ENCODE assay signal across 27 cellular contexts in the genomic region with DNA sequence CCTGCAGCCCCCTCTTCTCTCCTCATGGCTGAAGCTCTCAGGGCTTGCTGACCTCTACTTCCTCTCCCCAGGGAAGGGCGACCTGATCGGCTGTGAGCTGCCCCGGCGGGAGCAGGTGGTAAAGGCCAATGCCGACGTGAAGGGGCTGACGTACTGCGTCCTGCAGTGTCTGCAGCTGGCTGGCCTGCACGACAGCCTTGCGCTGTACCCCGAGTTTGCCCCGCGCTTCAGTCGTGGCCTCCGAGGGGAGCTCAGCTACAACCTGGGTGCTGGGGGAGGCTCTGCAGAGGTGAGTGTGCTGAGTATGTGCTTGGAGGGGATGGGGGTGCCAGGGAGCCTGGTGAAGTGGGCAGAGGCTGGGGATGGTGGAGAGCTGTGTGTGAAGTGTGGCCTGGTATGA. TPM values are rescaled to one million over a fixed set of nuclear protein-coding genes. Genes with fewer than 3 reads are reported as not detected.
"Had no signal": no experiment of that assay in that cellular context is flagged by ENCODE, and none has a peak within 500 bp of the region (broad histone marks: within the 10 kb centered on the region; RNA-seq: fewer than 3 reads in every experiment).

No MANE protein-coding gene starts in this region.

- H3K27ac Mint-ChIP-seq: activated CD4-positive, alpha-beta memory T cell treated with anti-CD3 and anti-CD28 coated beads, Interleukin-2, amount 10 ng/mL, durations not matched to agents 7 days and 5 days; activated CD4-positive, alpha-beta T cell treated with anti-CD3 and anti-CD28 coated beads, Interleukin-2, amount 10 ng/mL, durations not matched to agents 24 days and 14 days; activated naive CD4-positive, alpha-beta T cell treated with anti-CD3 and anti-CD28 coated beads, Interleukin-2, amount 50 U/mL, for 24 hours; activated naive CD8-positive, alpha-beta T cell treated with anti-CD3 and anti-CD28 coated beads, Interleukin-2, amount 50 U/mL, for 24 hours; activated T-helper 2 cell treated with anti-CD3 and anti-CD28 coated beads, Interferon-gamma antibody, Interleukin-2, Interleukin-4, amounts not matched to agents 10 μg/mL and 5 μg/mL and 100 μg/mL, durations not matched to agents 14 hours and 24 hours and 36 hours; natural killer cell treated with Interleukin-12 subunit alpha and Interleukin-12 subunit beta and Interleukin-15 and Interleukin-18, amount 100 ng/mL, for 72 hours; stimulated activated effector memory CD8-positive, alpha-beta T cell treated with anti-CD3 and anti-CD28 coated beads, Interleukin-12 subunit alpha, Interleukin-12 subunit beta, amount 100 ng/mL, for 72 hours; stimulated activated naive CD8-positive, alpha-beta T cell treated with anti-CD3 and anti-CD28 coated beads, Interleukin-15, Interleukin-2, amounts not matched to agents 100 ng/mL and 50 ng/mL, for 24 hours; T-helper 1 cell treated with Interleukin-12 subunit alpha and Interleukin-12 subunit beta and Interleukin-4 antibody, amounts not matched to agents 30 μg/mL and 1 μg/mL, for 36 hours had no signal

- H3K4me1 ChIP-seq: foreskin keratinocyte, prostate gland, uterus had no signal

- H3K27me3 Mint-ChIP-seq: activated naive CD4-positive, alpha-beta T cell treated with anti-CD3 and anti-CD28 coated beads, Interleukin-2, amount 50 U/mL, for 24 hours; natural killer cell treated with Interleukin-12 subunit alpha and Interleukin-12 subunit beta and Interleukin-15 and Interleukin-18, amount 100 ng/mL, for 72 hours; stimulated activated naive CD8-positive, alpha-beta T cell treated with anti-CD3 and anti-CD28 coated beads, Interleukin-15, Interleukin-2, amounts not matched to agents 100 ng/mL and 50 ng/mL, for 24 hours had no signal

- H3K36me3 ChIP-seq: uterus had no signal

- H3K4me1 Mint-ChIP-seq: activated CD4-positive, alpha-beta T cell treated with anti-CD3 and anti-CD28 coated beads, Interleukin-2, amount 10 ng/mL, durations not matched to agents 24 days and 14 days; stimulated activated effector memory CD8-positive, alpha-beta T cell treated with anti-CD3 and anti-CD28 coated beads, Interleukin-12 subunit alpha, Interleukin-12 subunit beta, amount 100 ng/mL, for 72 hours had no signal

- H3K9me3 ChIP-seq: esophagus muscularis mucosa, heart right ventricle, mucosa of descending colon, neutrophil, prostate gland, sigmoid colon, uterus had no signal

- H3K27me3 ChIP-seq: uterus had no signal

- ATAC-seq: activated naive CD8-positive, alpha-beta T cell treated with anti-CD3 and anti-CD28 coated beads, Interleukin-2, amount 50 U/mL, for 24 hours; natural killer cell treated with Interleukin-12 subunit alpha and Interleukin-12 subunit beta and Interleukin-15 and Interleukin-18, amount 100 ng/mL, for 72 hours had no signal

- H3K9me3 Mint-ChIP-seq: activated CD4-positive, alpha-beta memory T cell treated with anti-CD3 and anti-CD28 coated beads, Interleukin-2, amount 10 ng/mL, durations not matched to agents 7 days and 5 days; activated CD4-positive, alpha-beta T cell treated with anti-CD3 and anti-CD28 coated beads, Interleukin-2, amount 10 ng/mL, durations not matched to agents 24 days and 14 days; activated naive CD4-positive, alpha-beta T cell treated with anti-CD3 and anti-CD28 coated beads, Interleukin-2, amount 50 U/mL, for 24 hours; activated naive CD8-positive, alpha-beta T cell treated with anti-CD3 and anti-CD28 coated beads, Interleukin-2, amount 50 U/mL, for 24 hours; activated T-helper 2 cell treated with anti-CD3 and anti-CD28 coated beads, Interferon-gamma antibody, Interleukin-2, Interleukin-4, amounts not matched to agents 10 μg/mL and 5 μg/mL and 100 μg/mL, durations not matched to agents 14 hours and 24 hours and 36 hours; natural killer cell treated with Interleukin-12 subunit alpha and Interleukin-12 subunit beta and Interleukin-15 and Interleukin-18, amount 100 ng/mL, for 72 hours; stimulated activated effector memory CD8-positive, alpha-beta T cell treated with anti-CD3 and anti-CD28 coated beads, Interleukin-12 subunit alpha, Interleukin-12 subunit beta, amount 100 ng/mL, for 72 hours; stimulated activated naive CD8-positive, alpha-beta T cell treated with anti-CD3 and anti-CD28 coated beads, Interleukin-15, Interleukin-2, amounts not matched to agents 100 ng/mL and 50 ng/mL, for 24 hours; T-helper 1 cell treated with Interleukin-12 subunit alpha and Interleukin-12 subunit beta and Interleukin-4 antibody, amounts not matched to agents 30 μg/mL and 1 μg/mL, for 36 hours; type B pancreatic cell had no signal

- H3K36me3 Mint-ChIP-seq: natural killer cell treated with Interleukin-12 subunit alpha and Interleukin-12 subunit beta and Interleukin-15 and Interleukin-18, amount 100 ng/mL, for 72 hours; type B pancreatic cell had no signal

- H3K4me3 ChIP-seq: esophagus muscularis mucosa, heart right ventricle, lung, mucosa of descending colon, prostate gland, sigmoid colon, uterus had no signal

- DNase-seq: activated CD4-positive, alpha-beta memory T cell treated with anti-CD3 and anti-CD28 coated beads, Interleukin-2, amount 10 ng/mL, durations not matched to agents 7 days and 5 days; activated CD4-positive, CD25-positive, alpha-beta regulatory T cell treated with anti-CD3 and anti-CD28 coated beads, Interleukin-2, amount 50 U/mL, for 72 hours; activated naive CD8-positive, alpha-beta T cell treated with anti-CD3 and anti-CD28 coated beads, Interleukin-2, amount 50 U/mL, for 24 hours; activated T-cell treated with anti-CD3 and anti-CD28 coated beads, Interleukin-2, amount 50 U/mL, for 48 hours; amygdala; effector CD4-positive, alpha-beta T cell; heart right ventricle; mucosa of descending colon; retina; sigmoid colon; stimulated activated CD4-positive, alpha-beta T cell treated with anti-CD3 and anti-CD28 coated beads, Interleukin-4, amount 100 ng/mL, for 24 hours; T1000; uterus had no signal

- H3K27ac ChIP-seq: esophagus muscularis mucosa, foreskin keratinocyte, neutrophil, prostate gland, sigmoid colon, uterus had no signal

- H3K4me3 Mint-ChIP-seq: activated CD4-positive, alpha-beta memory T cell treated with anti-CD3 and anti-CD28 coated beads, Interleukin-2, amount 10 ng/mL, durations not matched to agents 7 days and 5 days; activated CD4-positive, alpha-beta T cell treated with anti-CD3 and anti-CD28 coated beads, Interleukin-2, amount 10 ng/mL, durations not matched to agents 24 days and 14 days; activated naive CD4-positive, alpha-beta T cell treated with anti-CD3 and anti-CD28 coated beads, Interleukin-2, amount 50 U/mL, for 24 hours; activated naive CD8-positive, alpha-beta T cell treated with anti-CD3 and anti-CD28 coated beads, Interleukin-2, amount 50 U/mL, for 24 hours; natural killer cell treated with Interleukin-12 subunit alpha and Interleukin-12 subunit beta and Interleukin-15 and Interleukin-18, amount 100 ng/mL, for 72 hours; stimulated activated effector memory CD8-positive, alpha-beta T cell treated with anti-CD3 and anti-CD28 coated beads, Interleukin-12 subunit alpha, Interleukin-12 subunit beta, amount 100 ng/mL, for 72 hours; stimulated activated naive CD8-positive, alpha-beta T cell treated with anti-CD3 and anti-CD28 coated beads, Interleukin-15, Interleukin-2, amounts not matched to agents 100 ng/mL and 50 ng/mL, for 24 hours; T-helper 1 cell treated with Interleukin-12 subunit alpha and Interleukin-12 subunit beta and Interleukin-4 antibody, amounts not matched to agents 30 μg/mL and 1 μg/mL, for 36 hours; type B pancreatic cell had no signal

RNA-seq across cellular contexts. Expression of a gene that starts 15.4 kb away (rescaled TPM):
- total RNA-seq: subcutaneous adipose tissue had no signal

RNA-seq across cellular contexts. Expression of a gene that starts 51.2 kb away (rescaled TPM):
- total RNA-seq: activated CD4-positive, alpha-beta memory T cell treated with anti-CD3 and anti-CD28 coated beads, Interleukin-2, amount 10 ng/mL, durations not matched to agents 7 days and 5 days had no signal
